ENCODE assay signal across 25 cellular contexts in the genomic region with DNA sequence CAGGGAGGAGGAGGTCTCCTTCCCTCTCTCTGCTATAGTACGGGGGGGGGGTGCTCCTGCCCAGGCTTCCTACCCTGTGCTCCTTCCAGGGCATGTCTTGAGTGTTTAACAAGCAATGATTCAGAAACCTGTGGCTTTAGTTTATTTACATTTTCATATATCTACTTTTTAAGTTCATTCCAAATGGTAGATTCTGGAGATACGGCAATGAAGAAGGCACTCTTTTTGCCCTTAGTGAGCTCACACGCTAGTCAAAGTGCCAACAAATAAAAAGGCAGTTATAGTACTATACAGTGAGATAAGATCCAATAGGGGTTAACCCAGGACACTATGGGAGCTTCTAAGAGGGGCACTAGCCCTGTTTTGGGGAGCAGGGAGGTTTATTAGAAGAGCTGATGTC.
"Had no signal": no experiment of that assay in that cellular context is flagged by ENCODE, and none has a peak within 500 bp of the region (broad histone marks: within the 10 kb centered on the region; RNA-seq: fewer than 3 reads in every experiment).

No MANE protein-coding gene starts in this region.

- H3K36me3 ChIP-seq: Peyer's patch, SJSA1 had no signal

- DNase-seq: Kasumi-1, NCI-H1092, NCI-H1105 treated with DMSO at 0.1 percent for 48 hours, NCI-H1417 treated with DMSO at 0.1 percent for 48 hours, NCI-H146, NCI-H1930, NCI-H2081, NCI-H2107, NCI-H2227 treated with DMSO at 0.1 percent for 48 hours, NCI-H446, NCI-H510A, NCI-H524 treated with DMSO at 0.1 percent for 48 hours, NCI-H69, NCI-H774, PC-9, Peyer's patch, Right ventricle myocardium superior, SIG-M5 had no signal

- H3K4me3 ChIP-seq: K562, PC-9, Peyer's patch, SJSA1, SK-N-MC had no signal

- H3K27ac ChIP-seq: HL-60, KMS-11, PC-9, Peyer's patch, SJSA1, SK-N-MC had no signal

- H3K4me2 ChIP-seq: KMS-11, PC-9 had no signal

- H3K36me3 Mint-ChIP-seq: IgD-negative memory B cell had no signal

- H2AFZ ChIP-seq: PC-9 had no signal

- H3K4me1 ChIP-seq: Peyer's patch, SJSA1 had no signal

- H3K9ac ChIP-seq: KMS-11 had no signal

- H3K9me3 ChIP-seq: Peyer's patch, SJSA1 had no signal

- H3K9me3 Mint-ChIP-seq: IgD-negative memory B cell had no signal

- H3K27me3 ChIP-seq: Peyer's patch had no signal

- H3K4me3 Mint-ChIP-seq: IgD-negative memory B cell had no signal

- H3K27ac Mint-ChIP-seq: IgD-negative memory B cell had no signal

- FAIRE-seq: HTR-8/SVneo, K562 had no signal

- ATAC-seq: K562 had no signal
